8 cellular contexts compared by ENCODE assay signal in genomic region chr11:133082851-133083488, GRCh38.
DNase-seq lines count a peak whose midpoint lies in the region; ATAC-seq and TF ChIP-seq lines count a peak whose summit lies in the region.

No MANE protein-coding gene starts in this region.

- TF ChIP-seq CTCF in AG04449 (IDR thresholded peaks at IDR 0.05; ENCODE audit: insufficient read depth, low read length, missing control alignments), result peak; percentile 81
- TF ChIP-seq CTCF in heart left ventricle (IDR thresholded peaks at IDR 0.05), result peak; percentile 20 to 100 (median 82)

- WGBS in heart left ventricle, 4 donors, result 1 to 4% (median 2%) methylated on average over 26 to 71 of the region's 71 CpGs

- POLR2A ChIA-PET in AG04449 (lab: Yijun Ruan, JAX), result interaction anchor here (0.9 kb wide), 1 partner anchor 752 kb away, joined by 4 read pairs; no protein-coding TSS in a partner anchor

- H3K9me3 ChIP-seq in heart left ventricle, result no peaks in the 10 kb centered on the region

- no peak for TF ChIP-seq POLR2A in heart left ventricle (IDR thresholded peaks at IDR 0.05)

- CTCF ChIA-PET in AG04449 (lab: Yijun Ruan, JAX), result interaction anchor here (0.7 to 10.9 kb wide), 10 partner anchors 9 to 752 kb away, joined by 3 to 167 read pairs (median 5); no protein-coding TSS in a partner anchor

- peak; percentile 81 for ATAC-seq in GM18519 (IDR thresholded peaks at IDR 0.05; ENCODE audit: low FRiP score, unreplicated experiment)
- peak; percentile 89 for ATAC-seq in HG02981 (IDR thresholded peaks at IDR 0.05; ENCODE audit: unreplicated experiment)
- peak; percentile 47 to 97 (median 86) for ATAC-seq in heart left ventricle
- no peak for ATAC-seq in GM18870 (IDR thresholded peaks at IDR 0.05; ENCODE audit: unreplicated experiment)

- H3K4me3 ChIP-seq in AG04449 (ENCODE audit: low read depth, low read length) (peak overlapping the region; percentile 60), heart left ventricle (peak overlapping the region; percentile 4 to 51 (median 42))

- H3K4me1 ChIP-seq in heart left ventricle, result peaks cover 0 to 10% (median 4%) of the 10 kb centered on the region in 12 donors

- no peak for DNase-seq in AG04449 (ENCODE audit: low read depth, low spot score)
- DNase-seq in NCI-H510A treated with DMSO at 0.1 percent for 48 hours (lab: John Stamatoyannopoulos, UW), result peak; percentile 72
- peak; percentile 16 for DNase-seq in activated effector memory CD4-positive, alpha-beta T cell treated with Interleukin-2 at 50 U/mL for 16 hours
- DNase-seq in heart left ventricle, result peak; percentile 51 to 83 (median 60)
- DNase-seq in pons (ENCODE audit: low spot score), result peak; percentile 31

- H3K36me3 ChIP-seq in heart left ventricle, result no peaks in the 10 kb centered on the region

- peaks cover 3 to 77% (median 15%) of the 10 kb centered on the region in 9 donors for H3K27me3 ChIP-seq in heart left ventricle

- intact Hi-C loops in heart left ventricle (cut with DNase I), result loop anchor here (1.0 to 10.0 kb wide), 13 partner anchors 74 to 754 kb away; no protein-coding TSS in a partner anchor

- H3K27ac ChIP-seq in heart left ventricle, result no peak overlapping the region
